In genomic region chr9:98960409-98960808, GRCh38 we compare ENCODE assay signal across 20 cellular contexts. TPM values are rescaled to one million over a fixed set of nuclear protein-coding genes. Genes with fewer than 3 reads are reported as not detected.
A peak's percentile ranks its signal among the peaks of the same experiment; 100 is the strongest.
DNase-seq lines count a peak whose midpoint lies in the region; ATAC-seq and TF ChIP-seq lines count a peak whose summit lies in the region.
"Had no signal": no experiment of that assay in that cellular context is flagged by ENCODE, and none has a peak within 500 bp of the region (broad histone marks: within the 10 kb centered on the region; RNA-seq: fewer than 3 reads in every experiment).

No MANE protein-coding gene starts in this region.

- H3K27ac Mint-ChIP-seq in T-cell = no peak overlapping the region
- H3K27ac Mint-ChIP-seq: CD4-positive, alpha-beta memory T cell had no signal

- CTCF ChIA-PET in T-cell (lab: Charles Lee) = no interaction called here

- no peak overlapping the region for H3K4me3 Mint-ChIP-seq in T-cell
- H3K4me3 Mint-ChIP-seq: CD4-positive, alpha-beta memory T cell had no signal

- H3K36me3 Mint-ChIP-seq in T-cell = no peaks in the 10 kb centered on the region
- H3K36me3 Mint-ChIP-seq: CD4-positive, alpha-beta memory T cell had no signal

- H3K4me3 ChIP-seq in left ventricle myocardium inferior (no peak overlapping the region), coronary artery (no peak overlapping the region), smooth muscle cell (no peak overlapping the region), vagina (no peak overlapping the region)
- H3K4me3 ChIP-seq: SJCRH30 had no signal

- intact Hi-C loops in left ventricle myocardium inferior (cut with micrococcal nuclease) = no loop called here
- intact Hi-C loops in left ventricle myocardium superior (cut with micrococcal nuclease) = no loop called here
- intact Hi-C loops in vagina (cut with DNase I) = no loop called here

- no peak for DNase-seq in left ventricle myocardium inferior
- no peak for DNase-seq in left ventricle myocardium superior
- DNase-seq in coronary artery (ENCODE audit: low spot score) = no peak
- DNase-seq in smooth muscle cell (lab: John Stamatoyannopoulos, UW; ENCODE audit: unreplicated experiment) = no peak
- DNase-seq in vagina (ENCODE audit: extremely low spot score in 2 of 2) = no peak
- no peak for DNase-seq in T-cell
- DNase-seq in NCI-H1694 (lab: John Stamatoyannopoulos, UW) = no peak
- DNase-seq: CD4-positive, alpha-beta memory T cell; DMS53; GOT3; NCI-H1105 treated with DMSO at 0.1 percent for 48 hours; NCI-H187 treated with DMSO at 0.1 percent for 48 hours; NCI-H2227 treated with DMSO at 0.1 percent for 48 hours; NCI-H510A treated with DMSO at 0.1 percent for 48 hours; NCI-H774; PC-3; RPMI8226; SJCRH30 had no signal

- H3K27me3 Mint-ChIP-seq in T-cell = peaks cover 7 to 15% of the 10 kb centered on the region in 2 donors

- H3K4me2 ChIP-seq in smooth muscle cell = peak overlapping the region; percentile 24

- H3K4me1 ChIP-seq in left ventricle myocardium inferior (peaks cover 79% of the 10 kb centered on the region), smooth muscle cell (ENCODE audit: low read depth) (peaks cover 10% of the 10 kb centered on the region), vagina (peaks cover 59% of the 10 kb centered on the region)

- H3K9ac ChIP-seq in smooth muscle cell (ENCODE audit: low read depth) = no peak overlapping the region

- H3K36me3 ChIP-seq in left ventricle myocardium inferior (peaks cover 8% of the 10 kb centered on the region), smooth muscle cell (ENCODE audit: low read depth) (no peaks in the 10 kb centered on the region), vagina (peaks cover 0 to 4% of the 10 kb centered on the region in 2 donors)
- H3K36me3 ChIP-seq: SJCRH30 had no signal

- no peak for TF ChIP-seq POLR2A in vagina (IDR thresholded peaks at IDR 0.05)

- no peaks in the 10 kb centered on the region for H3K4me1 Mint-ChIP-seq in T-cell
- H3K4me1 Mint-ChIP-seq: CD4-positive, alpha-beta memory T cell had no signal

- H3K27ac ChIP-seq in left ventricle myocardium inferior (replicated peaks) = peak overlapping the region; percentile 86
- peak overlapping the region; percentile 46 to 94 for H3K27ac ChIP-seq in coronary artery
- peak overlapping the region; percentile 98 for H3K27ac ChIP-seq in smooth muscle cell (ENCODE audit: low read depth)
- peak overlapping the region; percentile 60 for H3K27ac ChIP-seq in vagina
- H3K27ac ChIP-seq: SJCRH30 had no signal

- WGBS in smooth muscle cell (ENCODE audit: low lambda C conversion rate) = 92% methylated on average over 3 of the region's 3 CpGs

- peaks cover 13% of the 10 kb centered on the region for H3K9me3 ChIP-seq in left ventricle myocardium inferior (replicated peaks)
- no peaks in the 10 kb centered on the region for H3K9me3 ChIP-seq in smooth muscle cell (replicated peaks; ENCODE audit: low read depth)
- no peaks in the 10 kb centered on the region for H3K9me3 ChIP-seq in vagina
- H3K9me3 ChIP-seq: SJCRH30 had no signal

- H3K9me3 Mint-ChIP-seq in T-cell = peaks cover 0 to 11% (median 3%) of the 10 kb centered on the region in 3 donors

- H4K20me1 ChIP-seq in smooth muscle cell (ENCODE audit: low read depth) = peaks cover 6% of the 10 kb centered on the region

- TF ChIP-seq CTCF in left ventricle myocardium inferior (IDR thresholded peaks at IDR 0.05; ENCODE audit: borderline replicate concordance) (no peak), coronary artery (IDR thresholded peaks at IDR 0.05) (no peak), smooth muscle cell (IDR thresholded peaks at IDR 0.05; ENCODE audit: borderline replicate concordance, insufficient read depth, poor library complexity, severe bottlenecking) (no peak), vagina (IDR thresholded peaks at IDR 0.05) (no peak)

- no peak overlapping the region for H2AFZ ChIP-seq in smooth muscle cell (ENCODE audit: low read depth)

- peaks cover 19% of the 10 kb centered on the region for H3F3A ChIP-seq in smooth muscle cell (ENCODE audit: low read depth)

- H3K27me3 ChIP-seq in left ventricle myocardium inferior (ENCODE audit: low read depth) (no peaks in the 10 kb centered on the region), smooth muscle cell (ENCODE audit: low read depth) (no peaks in the 10 kb centered on the region), vagina (no peaks in the 10 kb centered on the region)
- H3K27me3 ChIP-seq: SJCRH30 had no signal

- ATAC-seq in left ventricle myocardium superior = no peak
- no peak for ATAC-seq in T-cell (replicated peaks in 1 of 4)
- ATAC-seq in GM19463 (IDR thresholded peaks at IDR 0.05; ENCODE audit: unreplicated experiment) = no peak
- ATAC-seq: HCT116, PC-3 had no signal

- POLR2A ChIA-PET in T-cell (lab: Charles Lee) = no interaction called here

- peaks cover 75% of the 10 kb centered on the region for H3K79me2 ChIP-seq in smooth muscle cell (ENCODE audit: low read depth)

RNA-seq across cellular contexts. Expression of gene COL15A1, which starts 16.7 kb away (rescaled TPM):
- total RNA-seq in left ventricle myocardium inferior (45.4 TPM), left ventricle myocardium superior (47.2 TPM), smooth muscle cell (222 and 313 TPM in 2 replicates), vagina (15.0 TPM), T-cell (under 1 TPM in 3 of 5 donors, not detected in 2; 0.15 to 0.20 (median 0.19) TPM)
- 167 and 293 TPM in 2 replicates for polyA plus RNA-seq in smooth muscle cell
- total RNA-seq: CD4-positive, alpha-beta memory T cell had no signal
- polyA plus RNA-seq: CD4-positive, alpha-beta memory T cell had no signal

Comparison
In these comparisons a context has a peak if more than half of its experiments do, and no peak if none do; other contexts are left out.
1. RNA of gene COL15A1, which starts 16.7 kb away (total RNA-seq): 222 to 313 TPM in smooth muscle cell, 47.2 TPM in left ventricle myocardium superior (single experiment), 45.4 TPM in left ventricle myocardium inferior (single experiment) and 15.0 TPM in vagina (single experiment); 0.15 to 0.20 TPM in T-cell; every median in the first group is over 10 times any median in the second.
2. Peak in every context shown above with its lines, with median percentiles within 50 percentile points of each other: H3K27ac ChIP-seq.